ENCODE assay signal across 8 cellular contexts in the genomic region with DNA sequence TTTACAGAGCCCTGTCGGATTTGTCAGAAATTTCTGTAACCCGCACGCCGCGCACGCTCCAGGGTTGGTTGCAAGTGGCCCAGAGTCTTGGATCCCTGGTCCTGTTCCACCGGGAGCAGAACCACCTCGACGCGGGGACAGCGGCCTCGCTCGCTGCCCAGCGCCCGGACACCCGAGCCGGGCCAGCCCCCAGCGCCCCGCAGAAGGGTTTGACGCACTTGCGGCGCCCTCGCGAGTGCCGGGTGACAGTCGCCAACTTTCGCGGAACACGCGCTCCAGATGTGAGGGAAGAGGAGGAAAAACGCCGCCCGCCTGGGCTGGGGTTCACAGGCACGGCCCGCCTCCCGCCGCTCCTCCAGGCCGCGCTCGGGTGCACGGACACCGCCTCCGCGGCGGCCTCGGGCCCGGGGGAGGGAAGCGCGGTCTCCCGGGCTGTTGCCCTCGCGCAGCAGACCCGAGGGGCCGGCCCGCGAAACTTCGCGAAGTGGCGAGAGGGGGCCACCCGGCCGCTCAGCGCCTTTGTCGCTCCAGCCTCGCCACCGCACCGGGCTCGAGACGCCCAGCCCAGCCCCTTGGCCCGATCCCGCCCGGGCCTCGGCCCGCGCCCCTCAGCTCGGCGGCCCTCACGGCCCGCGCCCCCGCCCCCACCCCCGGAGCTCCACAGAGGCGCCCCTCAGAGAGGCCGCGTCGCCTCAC. TPM values are rescaled to one million over a fixed set of nuclear protein-coding genes. Genes with fewer than 3 reads are reported as not detected.
DNase-seq lines count a peak whose midpoint lies in the region; ATAC-seq and TF ChIP-seq lines count a peak whose summit lies in the region.

No MANE protein-coding gene starts in this region.

- intact Hi-C loops in prostate gland (cut with DNase I), result no loop called here

- TF ChIP-seq POLR2A in Peyer's patch (IDR thresholded peaks at IDR 0.05) (no peak), prostate gland (IDR thresholded peaks at IDR 0.05) (no peak)

- TF ChIP-seq CTCF in Peyer's patch (IDR thresholded peaks at IDR 0.05), result no peak
- no peak for TF ChIP-seq CTCF in prostate gland (IDR thresholded peaks at IDR 0.05)

- ATAC-seq in HG02852 (IDR thresholded peaks at IDR 0.05; ENCODE audit: unreplicated experiment), result peak; percentile 48

- WGBS in prostate gland, result under 1% methylated on average over 65 of the region's 85 CpGs

- H3K9me3 ChIP-seq in Peyer's patch, result no peaks in the 10 kb centered on the region
- H3K9me3 ChIP-seq in prostate gland, result no peaks in the 10 kb centered on the region

- peak overlapping the region; percentile 92 to 96 (median 94) for H3K27ac ChIP-seq in Peyer's patch
- H3K27ac ChIP-seq in prostate gland, result peak overlapping the region; percentile 91 to 93

- H3K4me3 ChIP-seq in Peyer's patch, result peak overlapping the region; percentile 93 to 99 (median 96)
- peak overlapping the region; percentile 77 to 78 for H3K4me3 ChIP-seq in prostate gland

- H3K36me3 ChIP-seq in Peyer's patch (no peaks in the 10 kb centered on the region), prostate gland (no peaks in the 10 kb centered on the region)

- H3K4me1 ChIP-seq in Peyer's patch, result no peaks in the 10 kb centered on the region
- H3K4me1 ChIP-seq in prostate gland (replicated peaks), result no peaks in the 10 kb centered on the region

- DNase-seq in NCI-H748 (lab: John Stamatoyannopoulos, UW; ENCODE audit: unreplicated experiment) (peak; percentile 44), NCI-H748 treated with DMSO at 0.1 percent for 48 hours (lab: John Stamatoyannopoulos, UW) (no peak), Peyer's patch (peak in 2 of 3 donors; percentile 22 to 59), amniotic epithelial cell (ENCODE audit: low read depth) (peak; percentile 18), hepatic stellate cell (ENCODE audit: low spot score) (peak; percentile 49), prostate gland (ENCODE audit: low spot score) (peak; percentile 11), NCI-H2107 (lab: John Stamatoyannopoulos, UW) (no peak)

- H3K27me3 ChIP-seq in Peyer's patch, result no peaks in the 10 kb centered on the region
- H3K27me3 ChIP-seq in prostate gland (replicated peaks; ENCODE audit: insufficient read depth), result no peaks in the 10 kb centered on the region

RNA-seq across cellular contexts. Expression of gene RNF216, which starts 0.5 kb away (rescaled TPM):
- 10 to 100 TPM; 21.9 to 92.4 (median 36.0) TPM for total RNA-seq in Peyer's patch
- total RNA-seq in prostate gland, result 10 to 100 TPM; 29.9 to 57.9 TPM

Comparison
In these comparisons a context has a peak if more than half of its experiments do, and no peak if none do; other contexts are left out.
1. DNase-seq: peak in NCI-H748 (single experiment), Peyer's patch (2 of 3), amniotic epithelial cell (single experiment), hepatic stellate cell (single experiment) and prostate gland (single experiment); none in NCI-H748 treated with DMSO at 0.1 percent for 48 hours (single experiment) and NCI-H2107 (single experiment).